In the genomic region with DNA sequence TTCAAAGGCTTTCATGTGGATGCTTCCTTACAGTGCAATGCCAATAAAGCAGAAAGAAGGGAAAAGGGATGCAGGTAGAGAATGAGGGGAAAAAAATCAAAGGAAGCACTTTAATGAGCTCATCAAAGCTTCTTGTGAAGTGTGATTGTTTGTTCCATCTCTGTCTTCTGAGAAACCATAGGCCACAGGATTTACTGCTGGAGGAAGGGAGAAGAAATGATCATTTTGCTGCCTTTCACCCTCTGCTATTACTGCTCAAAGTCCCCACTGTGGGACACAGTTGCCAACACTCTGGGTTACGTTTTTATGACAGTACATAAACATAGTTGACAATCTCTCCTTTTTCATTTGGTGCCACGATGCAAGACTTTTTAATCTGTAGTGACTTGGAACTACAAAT, we compare ENCODE assay signal across 26 cellular contexts.
"Had no signal": no experiment of that assay in that cellular context is flagged by ENCODE, and none has a peak within 500 bp of the region (broad histone marks: within the 10 kb centered on the region; RNA-seq: fewer than 3 reads in every experiment).

No MANE protein-coding gene starts in this region.

- FAIRE-seq: pancreas, urothelium cell line had no signal

- H3K4me1 Mint-ChIP-seq: naive thymus-derived CD8-positive, alpha-beta T cell; stimulated activated effector memory CD8-positive, alpha-beta T cell treated with anti-CD3 and anti-CD28 coated beads, Interleukin-12 subunit alpha, Interleukin-12 subunit beta, amount 100 ng/mL, for 72 hours; stimulated activated naive B cell treated with anti-CD40 and anti-IgM and Interleukin-4, amounts not matched to agents 10 μg/mL and 1 μg/mL and 100 μg/mL, for 72 hours had no signal

- H3K4me3 Mint-ChIP-seq: naive thymus-derived CD8-positive, alpha-beta T cell; natural killer cell treated with Interleukin-12 subunit alpha and Interleukin-12 subunit beta and Interleukin-15 and Interleukin-18, amount 100 ng/mL, for 72 hours; stimulated activated effector memory CD8-positive, alpha-beta T cell treated with anti-CD3 and anti-CD28 coated beads, Interleukin-12 subunit alpha, Interleukin-12 subunit beta, amount 100 ng/mL, for 72 hours; stimulated activated naive B cell treated with anti-CD40 and anti-IgM and Interleukin-4, amounts not matched to agents 10 μg/mL and 1 μg/mL and 100 μg/mL, for 72 hours; stimulated activated naive CD8-positive, alpha-beta T cell treated with anti-CD3 and anti-CD28 coated beads, Interleukin-15, Interleukin-2, amounts not matched to agents 100 ng/mL and 50 ng/mL, for 24 hours had no signal

- DNase-seq: naive thymus-derived CD8-positive, alpha-beta T cell; nucleus accumbens; pancreas; right cardiac atrium; right lobe of liver; sigmoid colon; small intestine; stimulated activated CD4-positive, alpha-beta T cell treated with anti-CD3 and anti-CD28 coated beads, Interleukin-15, amount 100 ng/mL, for 24 hours; stimulated activated CD4-positive, alpha-beta T cell treated with anti-CD3 and anti-CD28 coated beads, Interleukin-2, amount 100 ng/mL, for 24 hours; stimulated activated CD4-positive, alpha-beta T cell treated with anti-CD3 and anti-CD28 coated beads, Interleukin-2, amount 100 ng/mL, for 48 hours; stimulated activated CD4-positive, alpha-beta T cell treated with anti-CD3 and anti-CD28 coated beads, Interleukin-4, amount 100 ng/mL, for 24 hours; stimulated activated naive B cell treated with anti-CD40 and anti-IgM and Interleukin-4, amounts not matched to agents 10 μg/mL and 1 μg/mL and 100 μg/mL, for 72 hours; stimulated activated naive CD4-positive, alpha-beta T cell treated with Interleukin-2 at 50 U/mL for 16 hours; stomach; thyroid gland; trophoblast cell; upper lobe of left lung had no signal

- H3K27ac Mint-ChIP-seq: naive thymus-derived CD8-positive, alpha-beta T cell; natural killer cell treated with Interleukin-12 subunit alpha and Interleukin-12 subunit beta and Interleukin-15 and Interleukin-18, amount 100 ng/mL, for 72 hours; stimulated activated effector memory CD8-positive, alpha-beta T cell treated with anti-CD3 and anti-CD28 coated beads, Interleukin-12 subunit alpha, Interleukin-12 subunit beta, amount 100 ng/mL, for 72 hours; stimulated activated naive B cell treated with anti-CD40 and anti-IgM and Interleukin-4, amounts not matched to agents 10 μg/mL and 1 μg/mL and 100 μg/mL, for 72 hours; stimulated activated naive CD8-positive, alpha-beta T cell treated with anti-CD3 and anti-CD28 coated beads, Interleukin-15, Interleukin-2, amounts not matched to agents 100 ng/mL and 50 ng/mL, for 24 hours had no signal

- H3K27ac ChIP-seq: neutrophil, pancreas, prostate gland, right lobe of liver, sigmoid colon, stomach, thoracic aorta, thyroid gland, tibial nerve, upper lobe of left lung, vagina had no signal

- H3K9me3 ChIP-seq: neutrophil, pancreas, prostate gland, right lobe of liver, sigmoid colon, thoracic aorta, thyroid gland, tibial nerve, vagina had no signal

- H3K36me3 ChIP-seq: neutrophil, pancreas, prostate gland, right lobe of liver, sigmoid colon, stomach, thoracic aorta, thyroid gland, tibial nerve, upper lobe of left lung, vagina had no signal

- H3K27me3 Mint-ChIP-seq: naive thymus-derived CD8-positive, alpha-beta T cell; natural killer cell treated with Interleukin-12 subunit alpha and Interleukin-12 subunit beta and Interleukin-15 and Interleukin-18, amount 100 ng/mL, for 72 hours; stimulated activated naive B cell treated with anti-CD40 and anti-IgM and Interleukin-4, amounts not matched to agents 10 μg/mL and 1 μg/mL and 100 μg/mL, for 72 hours; stimulated activated naive CD8-positive, alpha-beta T cell treated with anti-CD3 and anti-CD28 coated beads, Interleukin-15, Interleukin-2, amounts not matched to agents 100 ng/mL and 50 ng/mL, for 24 hours had no signal

- H3K36me3 Mint-ChIP-seq: naive thymus-derived CD8-positive, alpha-beta T cell; stimulated activated effector memory CD8-positive, alpha-beta T cell treated with anti-CD3 and anti-CD28 coated beads, Interleukin-12 subunit alpha, Interleukin-12 subunit beta, amount 100 ng/mL, for 72 hours; stimulated activated naive B cell treated with anti-CD40 and anti-IgM and Interleukin-4, amounts not matched to agents 10 μg/mL and 1 μg/mL and 100 μg/mL, for 72 hours had no signal

- H3K4me3 ChIP-seq: pancreas, prostate gland, right lobe of liver, sigmoid colon, stomach, thoracic aorta, thyroid gland, tibial nerve, upper lobe of left lung, vagina had no signal

- H3K4me1 ChIP-seq: pancreas, prostate gland, right lobe of liver, sigmoid colon, stomach, thyroid gland, tibial nerve, upper lobe of left lung, vagina had no signal

- H3K27me3 ChIP-seq: neutrophil, pancreas, right lobe of liver, sigmoid colon, stomach, thyroid gland, tibial nerve, upper lobe of left lung, vagina had no signal
